Comparison of ENCODE assay signal across 20 cellular contexts in the genomic region with DNA sequence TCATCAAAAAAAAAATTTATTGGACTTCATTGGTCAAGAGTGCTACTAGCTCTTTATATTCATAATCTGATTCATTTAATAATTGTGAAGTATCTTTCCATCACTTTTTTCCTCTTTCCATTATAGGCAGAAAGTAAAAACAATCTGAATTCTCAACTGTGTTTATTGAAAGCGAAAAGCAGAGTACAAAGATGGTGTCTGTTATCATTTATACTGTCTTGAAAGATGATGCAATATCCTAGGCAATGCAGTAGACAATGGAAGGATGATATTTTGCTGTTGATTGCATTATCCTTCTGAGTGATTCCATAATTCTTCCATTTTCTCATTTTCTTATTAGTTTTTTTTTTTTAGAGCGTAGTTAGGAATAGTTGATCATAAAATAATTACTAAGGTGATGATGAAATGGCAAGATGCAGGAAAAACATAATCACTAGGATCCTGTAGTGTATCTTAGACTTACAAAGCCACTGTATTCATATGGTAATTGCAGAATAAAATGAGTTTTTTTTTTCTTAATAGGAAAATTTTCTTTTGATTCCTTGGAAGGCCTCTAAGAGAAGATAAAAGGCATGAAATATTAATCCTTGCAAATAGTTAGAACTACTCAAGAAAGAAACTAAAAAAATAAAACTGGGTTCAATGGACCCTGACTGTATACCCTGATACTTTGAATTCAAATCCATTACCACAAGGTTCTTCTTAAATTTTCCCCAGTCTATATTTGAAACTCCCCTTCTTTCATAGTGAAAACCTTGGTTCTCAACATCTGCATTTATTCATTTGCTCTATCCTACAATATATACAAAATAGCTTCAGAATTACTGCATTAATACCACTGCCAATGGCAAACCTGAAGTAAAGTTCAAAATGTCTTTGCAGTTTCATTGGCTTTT. TPM values are rescaled to one million over a fixed set of nuclear protein-coding genes. Genes with fewer than 3 reads are reported as not detected.
A peak's percentile ranks its signal among the peaks of the same experiment; 100 is the strongest.
DNase-seq lines count a peak whose midpoint lies in the region; ATAC-seq, FAIRE-seq and TF ChIP-seq lines count a peak whose summit lies in the region.
"Had no signal": no experiment of that assay in that cellular context is flagged by ENCODE, and none has a peak within 500 bp of the region (broad histone marks: within the 10 kb centered on the region; RNA-seq: fewer than 3 reads in every experiment).

No MANE protein-coding gene starts in this region.

- H3K27me3 ChIP-seq in A673 (replicated peaks; ENCODE audit: insufficient read depth, low read depth, low read length, poor library complexity) (no peaks in the 10 kb centered on the region), uterus (no peaks in the 10 kb centered on the region)
- H3K27me3 ChIP-seq: BE2C, tibial artery had no signal

- no peak for ATAC-seq in T-cell (replicated peaks in 1 of 4)
- ATAC-seq in GM18909 (IDR thresholded peaks at IDR 0.05; ENCODE audit: poor library complexity, unreplicated experiment) = no peak
- ATAC-seq in HG02642 (IDR thresholded peaks at IDR 0.05; ENCODE audit: poor library complexity, unreplicated experiment) = no peak
- ATAC-seq: activated CD4-positive, CD25-positive, alpha-beta regulatory T cell treated with anti-CD3 and anti-CD28 coated beads, Interleukin-2, amount 50 U/mL, for 24 hours; naive thymus-derived CD8-positive, alpha-beta T cell; psoas muscle had no signal

- DNase-seq in A673 (ENCODE audit: low spot score) (peak; percentile 49), GM12892 (ENCODE audit: insufficient read length) (no peak), T-cell (no peak), epithelial cell of prostate (ENCODE audit: low read depth, low spot score) (no peak), GM13977 (ENCODE audit: low spot score) (no peak), uterus (no peak)
- DNase-seq: activated naive CD4-positive, alpha-beta T cell treated with anti-CD3 and anti-CD28 coated beads, Interleukin-2, amount 50 U/mL, for 16 hours; BE2C; head of caudate nucleus; islet precursor cell; naive thymus-derived CD8-positive, alpha-beta T cell; NCI-H1105 treated with DMSO at 0.1 percent for 48 hours; psoas muscle; RPMI8226; tibial artery had no signal

- peak overlapping the region; percentile 22 to 32 for H3K27ac Mint-ChIP-seq in T-cell

- H3K9me3 ChIP-seq in A673 (ENCODE audit: low read depth, low read length, poor library complexity, severe bottlenecking) = no peaks in the 10 kb centered on the region
- H3K9me3 ChIP-seq in uterus = no peaks in the 10 kb centered on the region
- H3K9me3 ChIP-seq: BE2C, psoas muscle, tibial artery had no signal

- H3K27ac ChIP-seq in A673 (ENCODE audit: low read depth, low read length, poor library complexity, severe bottlenecking) = peak overlapping the region; percentile 78
- peak overlapping the region; percentile 48 for H3K27ac ChIP-seq in epithelial cell of prostate
- no peak overlapping the region for H3K27ac ChIP-seq in uterus
- H3K27ac ChIP-seq: psoas muscle, tibial artery had no signal

- H3K36me3 Mint-ChIP-seq in T-cell = peaks cover 19% of the 10 kb centered on the region

- H3K9me3 Mint-ChIP-seq in T-cell = no peaks in the 10 kb centered on the region
- H3K9me3 Mint-ChIP-seq: naive thymus-derived CD8-positive, alpha-beta T cell had no signal

- H3K4me3 Mint-ChIP-seq in T-cell = no peak overlapping the region

- H3K36me3 ChIP-seq in A673 (ENCODE audit: insufficient read depth, low read length, poor library complexity, severe bottlenecking) (peaks cover 7% of the 10 kb centered on the region), uterus (no peaks in the 10 kb centered on the region)
- H3K36me3 ChIP-seq: tibial artery had no signal

- H3K27me3 Mint-ChIP-seq in T-cell = no peaks in the 10 kb centered on the region
- H3K27me3 Mint-ChIP-seq: naive thymus-derived CD8-positive, alpha-beta T cell had no signal

- peak; percentile 27 for FAIRE-seq in GM12892 (lab: Jason Lieb, UNC)
- FAIRE-seq: bronchial epithelial cell, G401.6 had no signal

- CTCF ChIA-PET in A673 (lab: Charles Lee) (no interaction called here), T-cell (lab: Charles Lee) (no interaction called here)

- no peak for TF ChIP-seq CTCF in A673 (conservative IDR thresholded peaks at IDR 0.05; ENCODE audit: low read depth, low read length)
- no peak for TF ChIP-seq CTCF in GM13977 (IDR thresholded peaks at IDR 0.05; ENCODE audit: extremely low read depth, insufficient read depth, missing control alignments)
- TF ChIP-seq CTCF in uterus (IDR thresholded peaks at IDR 0.05) = no peak

- no peak overlapping the region for H3K4me3 ChIP-seq in A673 (ENCODE audit: low read depth, low read length, poor library complexity, severe bottlenecking)
- H3K4me3 ChIP-seq in uterus = no peak overlapping the region
- H3K4me3 ChIP-seq: psoas muscle, tibial artery had no signal

- peaks cover 54% of the 10 kb centered on the region for H3K4me1 ChIP-seq in A673 (ENCODE audit: insufficient read depth, low read length, poor library complexity, severe bottlenecking)
- no peaks in the 10 kb centered on the region for H3K4me1 ChIP-seq in uterus
- H3K4me1 ChIP-seq: BE2C had no signal

- in situ Hi-C loops in GM13977 (cut with MboI; ENCODE audit: low pct_unique_long_range_greater_than_20kb, low sequenced_read_pairs, unreplicated experiment) = no loop called here

- no TSS peak for BruUV-seq in A673 (replicated peaks; lab: Mats Ljungman, UMichigan)

- H3K4me1 Mint-ChIP-seq in T-cell = peaks cover 60 to 77% (median 71%) of the 10 kb centered on the region in 3 donors

- POLR2A ChIA-PET in A673 (lab: Charles Lee; ENCODE audit: low non-redundant PET) = no interaction called here
- POLR2A ChIA-PET in T-cell (lab: Charles Lee) = no interaction called here

- intact Hi-C loops in A673 (cut with micrococcal nuclease; ENCODE audit: unreplicated experiment) = no loop called here
- intact Hi-C loops in uterus (cut with DNase I; ENCODE audit: low total_unique reads) = no loop called here

- TF ChIP-seq POLR2A in GM12892 (IDR thresholded peaks at IDR 0.05; ENCODE audit: low read depth, low read length) (no peak), uterus (IDR thresholded peaks at IDR 0.05) (no peak)

RNA-seq across cellular contexts. Expression of a gene that starts 11.6 kb away (rescaled TPM):
- total RNA-seq in A673 (2021) (88.6 and 93.0 TPM in 2 replicates), T-cell (10 to 100 TPM; 69.0 to 84.8 (median 75.7) TPM), uterus (100 to 1,000 TPM in 1 of 4 donors, 10 to 100 TPM in 3; 59.1 to 125 (median 67.6) TPM)
- 50.5 TPM for polyA plus RNA-seq in GM12892 (2012; ENCODE audit: missing spikeins)

Comparison
In these comparisons a context has a peak if more than half of its experiments do, and no peak if none do; other contexts are left out.
1. H3K27ac ChIP-seq: peak in A673 (single experiment) and epithelial cell of prostate (single experiment); none in uterus (0 of 2).